21 cellular contexts compared by ENCODE assay signal in genomic region chr4:162661913-162662312, GRCh38.
"Had no signal": no experiment of that assay in that cellular context is flagged by ENCODE, and none has a peak within 500 bp of the region (broad histone marks: within the 10 kb centered on the region; RNA-seq: fewer than 3 reads in every experiment).

No MANE protein-coding gene starts in this region.

- H3K9me3 ChIP-seq: esophagus muscularis mucosa, gastroesophageal sphincter, mucosa of descending colon, thoracic aorta, upper lobe of right lung had no signal

- H3K27ac Mint-ChIP-seq: activated CD4-positive, alpha-beta memory T cell treated with anti-CD3 and anti-CD28 coated beads for 36 hours; activated naive CD8-positive, alpha-beta T cell treated with anti-CD3 and anti-CD28 coated beads, Interleukin-2, amount 10 ng/mL, durations not matched to agents 7 days and 5 days; activated T-helper 1 cell treated with anti-CD3 and anti-CD28 coated beads, Interleukin-12 subunit alpha, Interleukin-12 subunit beta, Interleukin-2, Interleukin-4 antibody, amounts not matched to agents 30 ng/mL and 10 ng/mL and 1 ng/mL, durations not matched to agents 14 hours and 24 hours and 36 hours; dendritic cell treated with granulocyte-macrophage colony-stimulating factor and Interleukin-4, amounts not matched to agents 40 ng/mL and 50 ng/mL, for 4 days; memory B cell; naive B cell; stimulated activated naive B cell treated with anti-CD40 and anti-IgM and Interleukin-4, amounts not matched to agents 10 μg/mL and 1 μg/mL and 100 μg/mL, for 72 hours had no signal

- H3K9me3 Mint-ChIP-seq: activated naive CD8-positive, alpha-beta T cell treated with anti-CD3 and anti-CD28 coated beads, Interleukin-2, amount 10 ng/mL, durations not matched to agents 7 days and 5 days; activated T-helper 1 cell treated with anti-CD3 and anti-CD28 coated beads, Interleukin-12 subunit alpha, Interleukin-12 subunit beta, Interleukin-2, Interleukin-4 antibody, amounts not matched to agents 30 ng/mL and 10 ng/mL and 1 ng/mL, durations not matched to agents 14 hours and 24 hours and 36 hours had no signal

- H3K27ac ChIP-seq: cardiac muscle cell, esophagus muscularis mucosa, gastroesophageal sphincter, heart right ventricle, thoracic aorta, upper lobe of right lung, VCaP had no signal

- H3K36me3 Mint-ChIP-seq: activated CD4-positive, alpha-beta memory T cell treated with anti-CD3 and anti-CD28 coated beads for 36 hours; activated naive CD8-positive, alpha-beta T cell treated with anti-CD3 and anti-CD28 coated beads, Interleukin-2, amount 10 ng/mL, durations not matched to agents 7 days and 5 days; memory B cell; naive B cell; stimulated activated naive B cell treated with anti-CD40 and anti-IgM and Interleukin-4, amounts not matched to agents 10 μg/mL and 1 μg/mL and 100 μg/mL, for 72 hours had no signal

- H3K4me1 Mint-ChIP-seq: activated naive CD8-positive, alpha-beta T cell treated with anti-CD3 and anti-CD28 coated beads, Interleukin-2, amount 10 ng/mL, durations not matched to agents 7 days and 5 days; naive B cell; neural crest cell; stimulated activated naive B cell treated with anti-CD40 and anti-IgM and Interleukin-4, amounts not matched to agents 10 μg/mL and 1 μg/mL and 100 μg/mL, for 72 hours had no signal

- H3K27me3 ChIP-seq: cardiac muscle cell, esophagus muscularis mucosa, gastroesophageal sphincter, heart right ventricle, upper lobe of right lung had no signal

- H3K4me1 ChIP-seq: esophagus muscularis mucosa, gastroesophageal sphincter, heart right ventricle, upper lobe of right lung had no signal

- H3K4me3 Mint-ChIP-seq: activated CD4-positive, alpha-beta memory T cell treated with anti-CD3 and anti-CD28 coated beads for 36 hours; activated naive CD8-positive, alpha-beta T cell treated with anti-CD3 and anti-CD28 coated beads, Interleukin-2, amount 10 ng/mL, durations not matched to agents 7 days and 5 days; activated T-helper 1 cell treated with anti-CD3 and anti-CD28 coated beads, Interleukin-12 subunit alpha, Interleukin-12 subunit beta, Interleukin-2, Interleukin-4 antibody, amounts not matched to agents 30 ng/mL and 10 ng/mL and 1 ng/mL, durations not matched to agents 14 hours and 24 hours and 36 hours; dendritic cell treated with granulocyte-macrophage colony-stimulating factor and Interleukin-4, amounts not matched to agents 40 ng/mL and 50 ng/mL, for 4 days; memory B cell; naive B cell; neural crest cell; stimulated activated naive B cell treated with anti-CD40 and anti-IgM and Interleukin-4, amounts not matched to agents 10 μg/mL and 1 μg/mL and 100 μg/mL, for 72 hours had no signal

- H3K4me3 ChIP-seq: cardiac muscle cell, esophagus muscularis mucosa, gastroesophageal sphincter, heart right ventricle, mucosa of descending colon, thoracic aorta, upper lobe of right lung had no signal

- ATAC-seq: gastroesophageal sphincter; heart right ventricle; mucosa of descending colon; stimulated activated naive B cell treated with anti-CD40 and anti-IgM and Interleukin-4, amounts not matched to agents 10 μg/mL and 1 μg/mL and 100 μg/mL, for 72 hours; upper lobe of right lung had no signal

- H3K27me3 Mint-ChIP-seq: activated CD4-positive, alpha-beta memory T cell treated with anti-CD3 and anti-CD28 coated beads for 36 hours; activated naive CD8-positive, alpha-beta T cell treated with anti-CD3 and anti-CD28 coated beads, Interleukin-2, amount 10 ng/mL, durations not matched to agents 7 days and 5 days; dendritic cell treated with granulocyte-macrophage colony-stimulating factor and Interleukin-4, amounts not matched to agents 40 ng/mL and 50 ng/mL, for 4 days; memory B cell; naive B cell; stimulated activated naive B cell treated with anti-CD40 and anti-IgM and Interleukin-4, amounts not matched to agents 10 μg/mL and 1 μg/mL and 100 μg/mL, for 72 hours had no signal

- H3K36me3 ChIP-seq: cardiac muscle cell, esophagus muscularis mucosa, gastroesophageal sphincter, heart right ventricle, thoracic aorta, upper lobe of right lung had no signal

- DNase-seq: activated CD4-positive, alpha-beta memory T cell treated with anti-CD3 and anti-CD28 coated beads for 36 hours; activated naive CD4-positive, alpha-beta T cell; activated naive CD8-positive, alpha-beta T cell treated with anti-CD3 and anti-CD28 coated beads, Interleukin-2, amount 10 ng/mL, durations not matched to agents 7 days and 5 days; activated T-cell treated with anti-CD3 and anti-CD28 coated beads for 4 hours; amygdala; effector CD8-positive, alpha-beta T cell; heart right ventricle; mucosa of descending colon; naive B cell; retina; stimulated activated naive B cell treated with anti-CD40 and anti-IgM and Interleukin-4, amounts not matched to agents 10 μg/mL and 1 μg/mL and 100 μg/mL, for 72 hours; upper lobe of right lung had no signal
